In the genomic region with DNA sequence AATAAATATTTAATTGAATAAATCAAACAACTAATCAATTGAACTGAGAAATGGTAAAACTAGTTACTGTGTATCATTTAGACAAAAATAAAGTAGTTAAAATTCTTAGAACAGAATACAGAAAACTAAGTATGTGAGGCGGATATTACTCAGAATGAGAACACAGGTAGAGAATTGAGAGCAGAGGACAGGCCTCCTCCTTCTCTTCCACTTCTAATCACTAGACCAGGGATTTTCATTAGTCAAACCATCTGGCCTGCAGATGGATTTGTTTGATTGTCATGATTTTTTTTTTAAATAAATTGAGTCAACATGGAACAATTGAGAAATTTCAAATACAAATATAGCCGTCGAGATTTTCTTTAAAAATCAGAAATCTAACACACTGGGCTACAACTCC, we compare ENCODE assay signal across 1 cellular context.
TF ChIP-seq lines count a peak whose summit lies in the region.

No MANE protein-coding gene starts in this region.

TF ChIP-seq in WTC11, 78 proteins besides CTCF, POLR2A, EP300 and RAD21 (continued from another document):
- TF ChIP-seq, protein P1, sequence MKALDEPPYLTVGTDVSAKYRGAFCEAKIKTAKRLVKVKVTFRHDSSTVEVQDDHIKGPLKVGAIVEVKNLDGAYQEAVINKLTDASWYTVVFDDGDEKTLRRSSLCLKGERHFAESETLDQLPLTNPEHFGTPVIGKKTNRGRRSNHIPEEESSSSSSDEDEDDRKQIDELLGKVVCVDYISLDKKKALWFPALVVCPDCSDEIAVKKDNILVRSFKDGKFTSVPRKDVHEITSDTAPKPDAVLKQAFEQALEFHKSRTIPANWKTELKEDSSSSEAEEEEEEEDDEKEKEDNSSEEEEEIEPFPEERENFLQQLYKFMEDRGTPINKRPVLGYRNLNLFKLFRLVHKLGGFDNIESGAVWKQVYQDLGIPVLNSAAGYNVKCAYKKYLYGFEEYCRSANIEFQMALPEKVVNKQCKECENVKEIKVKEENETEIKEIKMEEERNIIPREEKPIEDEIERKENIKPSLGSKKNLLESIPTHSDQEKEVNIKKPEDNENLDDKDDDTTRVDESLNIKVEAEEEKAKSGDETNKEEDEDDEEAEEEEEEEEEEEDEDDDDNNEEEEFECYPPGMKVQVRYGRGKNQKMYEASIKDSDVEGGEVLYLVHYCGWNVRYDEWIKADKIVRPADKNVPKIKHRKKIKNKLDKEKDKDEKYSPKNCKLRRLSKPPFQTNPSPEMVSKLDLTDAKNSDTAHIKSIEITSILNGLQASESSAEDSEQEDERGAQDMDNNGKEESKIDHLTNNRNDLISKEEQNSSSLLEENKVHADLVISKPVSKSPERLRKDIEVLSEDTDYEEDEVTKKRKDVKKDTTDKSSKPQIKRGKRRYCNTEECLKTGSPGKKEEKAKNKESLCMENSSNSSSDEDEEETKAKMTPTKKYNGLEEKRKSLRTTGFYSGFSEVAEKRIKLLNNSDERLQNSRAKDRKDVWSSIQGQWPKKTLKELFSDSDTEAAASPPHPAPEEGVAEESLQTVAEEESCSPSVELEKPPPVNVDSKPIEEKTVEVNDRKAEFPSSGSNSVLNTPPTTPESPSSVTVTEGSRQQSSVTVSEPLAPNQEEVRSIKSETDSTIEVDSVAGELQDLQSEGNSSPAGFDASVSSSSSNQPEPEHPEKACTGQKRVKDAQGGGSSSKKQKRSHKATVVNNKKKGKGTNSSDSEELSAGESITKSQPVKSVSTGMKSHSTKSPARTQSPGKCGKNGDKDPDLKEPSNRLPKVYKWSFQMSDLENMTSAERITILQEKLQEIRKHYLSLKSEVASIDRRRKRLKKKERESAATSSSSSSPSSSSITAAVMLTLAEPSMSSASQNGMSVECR (CRISPR knock-in tag; IDR thresholded peaks at IDR 0.05; ENCODE audit: borderline replicate concordance) = no peak
- TF ChIP-seq OVOL2 (CRISPR knock-in tag; IDR thresholded peaks at IDR 0.05; ENCODE audit: borderline replicate concordance) (no peak), TCF7 (CRISPR knock-in tag; IDR thresholded peaks at IDR 0.05; ENCODE audit: low read depth) (no peak), JAZF1 (CRISPR knock-in tag; IDR thresholded peaks at IDR 0.05) (no peak), ZNF317 (CRISPR knock-in tag; IDR thresholded peaks at IDR 0.05; ENCODE audit: borderline replicate concordance, low read depth) (no peak), ETV6 (CRISPR knock-in tag; IDR thresholded peaks at IDR 0.05) (no peak), NFE2L1 (CRISPR knock-in tag; IDR thresholded peaks at IDR 0.05) (no peak), IRF2 (CRISPR knock-in tag; IDR thresholded peaks at IDR 0.05; ENCODE audit: borderline replicate concordance, low read depth) (no peak)
- TF ChIP-seq, protein P2, sequence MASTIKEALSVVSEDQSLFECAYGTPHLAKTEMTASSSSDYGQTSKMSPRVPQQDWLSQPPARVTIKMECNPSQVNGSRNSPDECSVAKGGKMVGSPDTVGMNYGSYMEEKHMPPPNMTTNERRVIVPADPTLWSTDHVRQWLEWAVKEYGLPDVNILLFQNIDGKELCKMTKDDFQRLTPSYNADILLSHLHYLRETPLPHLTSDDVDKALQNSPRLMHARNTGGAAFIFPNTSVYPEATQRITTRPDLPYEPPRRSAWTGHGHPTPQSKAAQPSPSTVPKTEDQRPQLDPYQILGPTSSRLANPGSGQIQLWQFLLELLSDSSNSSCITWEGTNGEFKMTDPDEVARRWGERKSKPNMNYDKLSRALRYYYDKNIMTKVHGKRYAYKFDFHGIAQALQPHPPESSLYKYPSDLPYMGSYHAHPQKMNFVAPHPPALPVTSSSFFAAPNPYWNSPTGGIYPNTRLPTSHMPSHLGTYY (CRISPR knock-in tag; IDR thresholded peaks at IDR 0.05) = no peak
